In the genomic region with DNA sequence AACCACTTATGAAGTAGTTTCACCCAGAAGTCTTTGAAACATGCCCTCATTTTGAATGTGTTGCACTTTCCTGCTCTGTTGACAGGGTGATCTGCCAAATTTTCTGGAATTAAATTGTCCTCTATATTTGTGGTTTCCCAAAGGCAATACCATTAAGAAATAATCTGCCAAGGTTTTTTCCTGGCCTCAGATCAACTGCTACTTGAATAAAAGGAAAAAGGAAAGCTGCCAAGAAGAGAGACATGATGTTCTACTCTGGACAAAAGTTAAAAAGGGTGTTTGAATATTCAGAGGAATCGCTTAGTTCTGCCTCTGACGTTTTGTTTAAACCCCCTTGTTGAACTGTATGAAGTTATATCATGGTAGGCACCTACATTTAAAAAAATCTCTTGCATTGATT, we compare ENCODE assay signal across 11 cellular contexts. TPM values are rescaled to one million over a fixed set of nuclear protein-coding genes. Genes with fewer than 3 reads are reported as not detected.
A peak's percentile ranks its signal among the peaks of the same experiment; 100 is the strongest.
DNase-seq lines count a peak whose midpoint lies in the region; ATAC-seq and TF ChIP-seq lines count a peak whose summit lies in the region.
"Had no signal": no experiment of that assay in that cellular context is flagged by ENCODE, and none has a peak within 500 bp of the region (broad histone marks: within the 10 kb centered on the region; RNA-seq: fewer than 3 reads in every experiment).

No MANE protein-coding gene starts in this region.

- peaks cover 5% of the 10 kb centered on the region for H3K9me3 Mint-ChIP-seq in activated naive CD8-positive, alpha-beta T cell treated with anti-CD3 and anti-CD28 coated beads, Interleukin-2, amount 50 U/mL, for 24 hours

- H3K4me1 ChIP-seq in heart left ventricle (peaks cover 0 to 20% (median 9%) of the 10 kb centered on the region in 12 donors), vagina (peaks cover 40% of the 10 kb centered on the region), body of pancreas (peaks cover 22% of the 10 kb centered on the region)

- no peaks in the 10 kb centered on the region for H3K9me3 ChIP-seq in heart left ventricle
- H3K9me3 ChIP-seq in vagina, result no peaks in the 10 kb centered on the region
- H3K9me3 ChIP-seq in body of pancreas, result no peaks in the 10 kb centered on the region

- H3K27ac ChIP-seq in heart left ventricle (peak overlapping the region in 7 of 12 donors; percentile 17 to 54 (median 33)), vagina (peak overlapping the region; percentile 29), body of pancreas (no peak overlapping the region)

- TF ChIP-seq POLR2A in heart left ventricle (IDR thresholded peaks at IDR 0.05), result no peak
- TF ChIP-seq POLR2A in vagina (IDR thresholded peaks at IDR 0.05), result no peak
- no peak for TF ChIP-seq POLR2A in body of pancreas (IDR thresholded peaks at IDR 0.05)

- no peak for DNase-seq in heart left ventricle
- no peak for DNase-seq in left ventricle myocardium superior
- DNase-seq in activated naive CD8-positive, alpha-beta T cell treated with anti-CD3 and anti-CD28 coated beads, Interleukin-2, amount 50 U/mL, for 24 hours, result no peak
- peak; percentile 89 for DNase-seq in medulla oblongata (ENCODE audit: extremely low spot score)
- no peak for DNase-seq in vagina (ENCODE audit: extremely low spot score in 2 of 2)
- DNase-seq in body of pancreas, result no peak
- DNase-seq in GM13977 (ENCODE audit: low spot score), result no peak

- H3K36me3 ChIP-seq in heart left ventricle (peaks cover 0 to 59% (median 0%) of the 10 kb centered on the region in 9 donors), vagina (no peaks in the 10 kb centered on the region), body of pancreas (replicated peaks in 1 of 2; ENCODE audit: insufficient read depth in 1 of 2, low read depth in 2 of 2) (no peaks in the 10 kb centered on the region)

- in situ Hi-C loops in GM13977 (cut with MboI; ENCODE audit: low pct_unique_long_range_greater_than_20kb, low sequenced_read_pairs, unreplicated experiment), result no loop called here

- no peak overlapping the region for H3K4me3 ChIP-seq in heart left ventricle
- H3K4me3 ChIP-seq in vagina, result no peak overlapping the region
- no peak overlapping the region for H3K4me3 ChIP-seq in body of pancreas

- peak overlapping the region; percentile 31 for H3K27ac Mint-ChIP-seq in activated naive CD8-positive, alpha-beta T cell treated with anti-CD3 and anti-CD28 coated beads, Interleukin-2, amount 50 U/mL, for 24 hours

- intact Hi-C loops in heart left ventricle (cut with DNase I) (no loop called here), left ventricle myocardium superior (cut with micrococcal nuclease) (no loop called here), vagina (cut with DNase I) (no loop called here), body of pancreas (cut with DNase I) (no loop called here)

- TF ChIP-seq CTCF in heart left ventricle (IDR thresholded peaks at IDR 0.05), result no peak
- no peak for TF ChIP-seq CTCF in vagina (IDR thresholded peaks at IDR 0.05)
- TF ChIP-seq CTCF in body of pancreas (IDR thresholded peaks at IDR 0.05), result no peak
- TF ChIP-seq CTCF in GM13977 (IDR thresholded peaks at IDR 0.05; ENCODE audit: extremely low read depth, insufficient read depth, missing control alignments), result no peak

- H3K4me1 Mint-ChIP-seq in activated naive CD8-positive, alpha-beta T cell treated with anti-CD3 and anti-CD28 coated beads, Interleukin-2, amount 50 U/mL, for 24 hours, result peaks cover 60% of the 10 kb centered on the region

- WGBS in heart left ventricle, 4 donors, result 32 to 50% (median 41%) methylated on average over 2 of the region's 2 CpGs
- WGBS in body of pancreas, 2 donors, result 31 to 51% methylated on average over 2 of the region's 2 CpGs

- H3K4me3 Mint-ChIP-seq in activated naive CD8-positive, alpha-beta T cell treated with anti-CD3 and anti-CD28 coated beads, Interleukin-2, amount 50 U/mL, for 24 hours, result no peak overlapping the region

- no peaks in the 10 kb centered on the region for H3K27me3 Mint-ChIP-seq in activated naive CD8-positive, alpha-beta T cell treated with anti-CD3 and anti-CD28 coated beads, Interleukin-2, amount 50 U/mL, for 24 hours

- no peaks in the 10 kb centered on the region for H3K27me3 ChIP-seq in heart left ventricle
- no peaks in the 10 kb centered on the region for H3K27me3 ChIP-seq in vagina
- no peaks in the 10 kb centered on the region for H3K27me3 ChIP-seq in body of pancreas

- ATAC-seq in heart left ventricle, result peak in 1 of 4 donors; percentile 49
- no peak for ATAC-seq in left ventricle myocardium superior
- ATAC-seq in activated naive CD8-positive, alpha-beta T cell treated with anti-CD3 and anti-CD28 coated beads, Interleukin-2, amount 50 U/mL, for 24 hours, result no peak
- ATAC-seq in GM21723 (IDR thresholded peaks at IDR 0.05; ENCODE audit: unreplicated experiment), result no peak
- ATAC-seq in body of pancreas, result no peak

- H3K36me3 Mint-ChIP-seq in activated naive CD8-positive, alpha-beta T cell treated with anti-CD3 and anti-CD28 coated beads, Interleukin-2, amount 50 U/mL, for 24 hours (ENCODE audit: low read depth), result peaks cover 53% of the 10 kb centered on the region

RNA-seq across cellular contexts. Expression of a gene that starts 37.4 kb away (rescaled TPM):
- total RNA-seq in heart left ventricle (not detected), left ventricle myocardium superior (not detected), vagina (not detected), body of pancreas (not detected)
- not detected for polyA plus RNA-seq in heart left ventricle
- total RNA-seq: bronchial epithelial cell, Daoy, lung microvascular endothelial cell had no signal

Comparison
In these comparisons a context has a peak if more than half of its experiments do, and no peak if none do; other contexts are left out.
1. H3K27ac ChIP-seq: peak in heart left ventricle (7 of 12) and vagina (single experiment); none in body of pancreas (0 of 4).